ENCODE assay signal across 8 cellular contexts in the genomic region with DNA sequence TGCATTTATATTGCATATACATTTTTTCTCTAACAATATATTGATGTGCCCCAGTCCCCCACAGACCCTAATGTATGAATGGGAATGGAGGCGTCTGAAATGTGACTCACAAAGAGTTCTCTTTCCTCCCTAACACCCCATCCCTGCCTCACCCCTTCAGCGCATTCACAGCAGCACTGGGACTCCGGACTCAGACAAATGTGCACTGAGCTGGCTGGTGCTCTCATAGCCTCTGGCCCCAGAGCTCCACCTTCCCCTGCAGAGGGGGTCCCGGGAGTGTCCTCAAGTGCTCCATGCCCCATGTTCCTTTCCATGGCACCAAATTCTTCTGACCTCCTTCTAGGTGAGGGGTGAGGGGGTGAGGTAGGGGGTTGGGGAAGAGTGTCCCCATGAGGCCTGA. TPM values are rescaled to one million over a fixed set of nuclear protein-coding genes. Genes with fewer than 3 reads are reported as not detected.
A peak's percentile ranks its signal among the peaks of the same experiment; 100 is the strongest.
DNase-seq lines count a peak whose midpoint lies in the region; ATAC-seq, FAIRE-seq and TF ChIP-seq lines count a peak whose summit lies in the region.

No MANE protein-coding gene starts in this region.

- H3K4me2 ChIP-seq in astrocyte (ENCODE audit: low read length), result peak overlapping the region; percentile 96

- H3K79me2 ChIP-seq in astrocyte (ENCODE audit: insufficient read depth, low read length), result peaks cover 2% of the 10 kb centered on the region

- H3K4me3 ChIP-seq in astrocyte (ENCODE audit: insufficient read depth, low read depth, low read length) (no peak overlapping the region), brain microvascular endothelial cell (ENCODE audit: low read depth, low read length) (no peak overlapping the region)

- H3K27me3 ChIP-seq in astrocyte (ENCODE audit: insufficient read depth, low read length), result peaks cover 15% of the 10 kb centered on the region
- H3K27me3 ChIP-seq in brain microvascular endothelial cell (replicated peaks), result no peaks in the 10 kb centered on the region

- no peaks in the 10 kb centered on the region for H3K9me3 ChIP-seq in astrocyte (ENCODE audit: insufficient read depth, low read depth, low read length)

- peaks cover 8% of the 10 kb centered on the region for H3K4me1 ChIP-seq in astrocyte (ENCODE audit: insufficient read depth, low read length)

- H3K9ac ChIP-seq in astrocyte (ENCODE audit: low read length), result no peak overlapping the region

- H3K36me3 Mint-ChIP-seq in IgD-negative memory B cell (no peaks in the 10 kb centered on the region), astrocyte (ENCODE audit: low read depth, unreplicated experiment) (peaks cover 2% of the 10 kb centered on the region), naive B cell (no peaks in the 10 kb centered on the region)

- H3K27me3 Mint-ChIP-seq in IgD-negative memory B cell (peaks cover 27% of the 10 kb centered on the region), astrocyte (ENCODE audit: low read depth, unreplicated experiment) (peaks cover 25% of the 10 kb centered on the region), naive B cell (peaks cover 17 to 41% (median 41%) of the 10 kb centered on the region in 3 donors)

- no peak for FAIRE-seq in astrocyte (lab: Jason Lieb, UNC)

- ATAC-seq in naive B cell (ENCODE audit: low read depth in 2 of 2) (no peak), HG03175 (IDR thresholded peaks at IDR 0.05; ENCODE audit: unreplicated experiment) (no peak), HG02870 (IDR thresholded peaks at IDR 0.05; ENCODE audit: unreplicated experiment) (no peak)

- no peak for TF ChIP-seq CTCF in astrocyte (IDR thresholded peaks at IDR 0.05; ENCODE audit: insufficient read depth, low read depth, low read length)
- TF ChIP-seq CTCF in brain microvascular endothelial cell (IDR thresholded peaks at IDR 0.05; ENCODE audit: low read depth, low read length, missing control alignments), result no peak

- no peaks in the 10 kb centered on the region for H3K36me3 ChIP-seq in astrocyte (ENCODE audit: insufficient read depth, low read length)
- H3K36me3 ChIP-seq in brain microvascular endothelial cell (replicated peaks), result no peaks in the 10 kb centered on the region

- H3K27ac ChIP-seq in astrocyte (ENCODE audit: low read depth, low read length), result peak overlapping the region; percentile 92
- no peak overlapping the region for H3K27ac ChIP-seq in brain microvascular endothelial cell

- H3K4me3 Mint-ChIP-seq in IgD-negative memory B cell (peak overlapping the region; percentile 82 to 96 (median 92)), astrocyte (ENCODE audit: unreplicated experiment) (peak overlapping the region; percentile 86), naive B cell (peak overlapping the region; percentile 60 to 96 (median 92))

- H3K4me1 Mint-ChIP-seq in IgD-negative memory B cell, result peaks cover 7 to 10% (median 8%) of the 10 kb centered on the region in 3 donors
- H3K4me1 Mint-ChIP-seq in astrocyte (ENCODE audit: low read depth, unreplicated experiment), result peaks cover 14% of the 10 kb centered on the region
- H3K4me1 Mint-ChIP-seq in naive B cell, result peaks cover 13 to 22% (median 14%) of the 10 kb centered on the region in 3 donors

- H3K27ac Mint-ChIP-seq in IgD-negative memory B cell (peak overlapping the region; percentile 86 to 95 (median 90)), astrocyte (ENCODE audit: unreplicated experiment) (peak overlapping the region; percentile 67), naive B cell (peak overlapping the region in 5 of 6 donors; percentile 51 to 98 (median 97))

- H3K9me3 Mint-ChIP-seq in IgD-negative memory B cell, result no peaks in the 10 kb centered on the region
- H3K9me3 Mint-ChIP-seq in astrocyte (ENCODE audit: unreplicated experiment), result no peaks in the 10 kb centered on the region
- peaks cover 0 to 2% (median 0%) of the 10 kb centered on the region in 7 donors for H3K9me3 Mint-ChIP-seq in naive B cell

- no peaks in the 10 kb centered on the region for H4K20me1 ChIP-seq in astrocyte (ENCODE audit: insufficient read depth, low read length)

- in situ Hi-C loops in brain microvascular endothelial cell (cut with HindIII; ENCODE audit: low pct_ligation_motif_present, low sequenced_read_pairs), result no loop called here

- no peak overlapping the region for H2AFZ ChIP-seq in astrocyte (ENCODE audit: low read depth, low read length)

- peak; percentile 40 for DNase-seq in Ammon's horn (ENCODE audit: low spot score)
- no peak for DNase-seq in astrocyte (ENCODE audit: low read depth)
- no peak for DNase-seq in naive B cell
- no peak for DNase-seq in brain microvascular endothelial cell
- DNase-seq in effector CD4-positive, alpha-beta T cell, result no peak

RNA-seq across cellular contexts. Expression of gene NPTX1, which starts 20.6 kb away (rescaled TPM):
- polyA plus RNA-seq in IgD-negative memory B cell, result not detected
- 0.43 and 0.48 TPM in 2 replicates for total RNA-seq in astrocyte
- polyA plus RNA-seq in naive B cell (ENCODE audit: low read depth in 6 of 6), result not detected

RNA-seq across cellular contexts. Expression of gene ENDOV, which starts 40.8 kb away (rescaled TPM):
- polyA plus RNA-seq in IgD-negative memory B cell (11.6 TPM), naive B cell (ENCODE audit: low read depth in 6 of 6) (10 to 100 TPM; 16.4 to 35.2 (median 20.7) TPM)
- 20.7 and 30.8 TPM in 2 replicates for total RNA-seq in astrocyte
